In the genomic region with DNA sequence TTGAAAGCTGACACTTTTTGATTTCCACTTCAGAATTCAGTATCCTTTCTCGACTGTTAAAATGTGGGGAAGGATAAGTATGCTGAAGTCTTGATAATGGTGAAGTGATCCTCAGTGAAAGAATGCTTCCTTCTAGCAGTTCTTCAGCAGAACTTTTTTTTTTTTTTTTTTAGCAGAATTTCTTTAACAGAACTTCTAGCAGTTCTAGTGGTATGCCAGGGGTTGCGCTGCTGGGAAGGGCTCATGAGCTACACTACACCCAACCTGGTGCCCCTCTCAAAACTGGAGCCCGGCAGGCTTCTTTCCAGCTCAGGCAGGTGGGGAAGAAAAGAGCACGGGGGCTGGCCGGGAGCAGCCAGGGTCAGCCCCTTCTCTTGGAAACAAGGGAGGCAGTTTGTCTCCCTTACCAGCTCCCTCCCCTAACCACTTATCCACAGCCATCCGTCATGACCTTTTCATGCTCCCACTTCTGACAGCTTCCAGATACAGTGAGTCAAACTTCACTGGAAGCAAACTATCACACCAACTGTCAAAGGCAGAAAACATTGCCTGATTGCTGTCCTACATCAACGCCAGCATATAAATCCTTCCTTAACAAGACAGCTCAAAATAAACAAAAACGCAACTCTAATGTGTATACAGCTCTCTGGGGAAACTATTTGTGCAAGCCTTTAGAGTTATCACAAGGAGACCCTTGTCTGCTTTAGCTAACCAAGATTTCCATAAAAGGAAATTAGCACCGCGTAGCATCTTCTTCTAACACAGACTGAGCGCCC, we compare ENCODE assay signal across 10 cellular contexts.
DNase-seq lines count a peak whose midpoint lies in the region.
"Had no signal": no experiment of that assay in that cellular context is flagged by ENCODE, and none has a peak within 500 bp of the region (broad histone marks: within the 10 kb centered on the region; RNA-seq: fewer than 3 reads in every experiment).

No MANE protein-coding gene starts in this region.

- H4K8ac ChIP-seq in mesenchymal stem cell (ENCODE audit: low read length) = no peak overlapping the region

- peak overlapping the region; percentile 66 for H2BK120ac ChIP-seq in mesenchymal stem cell (ENCODE audit: low read depth, low read length)

- no peak overlapping the region for H2AK5ac ChIP-seq in mesenchymal stem cell (ENCODE audit: low read length, severe bottlenecking)

- peak overlapping the region; percentile 49 for H3K9ac ChIP-seq in mesenchymal stem cell (ENCODE audit: low read length)

- H3K4me1 ChIP-seq in ACC112 (ENCODE audit: control insufficient read depth, insufficient read depth, low read length, unreplicated experiment) (peaks cover 27% of the 10 kb centered on the region), mesenchymal stem cell (ENCODE audit: control insufficient read depth, insufficient read depth, low read depth, low read length) (peaks cover 15% of the 10 kb centered on the region)

- H3K27me3 ChIP-seq in ACC112 (ENCODE audit: insufficient read depth, low read length) (no peaks in the 10 kb centered on the region), mesenchymal stem cell (ENCODE audit: control insufficient read depth in 1 of 2, insufficient read depth in 1 of 2, low read length in 2 of 2) (no peaks in the 10 kb centered on the region)

- H4K91ac ChIP-seq in mesenchymal stem cell (ENCODE audit: low read length) = no peak overlapping the region

- no peak overlapping the region for H3K14ac ChIP-seq in mesenchymal stem cell (ENCODE audit: low read length in 2 of 2)

- no peak overlapping the region for H2BK15ac ChIP-seq in mesenchymal stem cell (ENCODE audit: low read depth, poor library complexity, severe bottlenecking)

- peak overlapping the region; percentile 38 for H3K4me2 ChIP-seq in mesenchymal stem cell (ENCODE audit: low read length, poor library complexity, severe bottlenecking)

- no peak overlapping the region for H3K18ac ChIP-seq in mesenchymal stem cell (ENCODE audit: low read depth in 1 of 2, low read length in 2 of 2)

- no peak overlapping the region for H2BK5ac ChIP-seq in mesenchymal stem cell (ENCODE audit: low read depth, low read length, poor library complexity, severe bottlenecking)

- H2BK12ac ChIP-seq in mesenchymal stem cell (ENCODE audit: low read length in 2 of 2) = no peak overlapping the region

- peak; percentile 45 for DNase-seq in NCI-H1092 treated with DMSO at 0.1 percent for 48 hours (lab: John Stamatoyannopoulos, UW)
- peak; percentile 3 to 56 for DNase-seq in dermis microvascular lymphatic vessel endothelial cell (ENCODE audit: low read depth in 2 of 2)
- peak; percentile 94 for DNase-seq in mesenchymal stem cell
- DNase-seq in ecto neural progenitor cell (ENCODE audit: low spot score) = no peak
- DNase-seq in NCI-H187 (lab: John Stamatoyannopoulos, UW) = no peak
- DNase-seq in RKO (ENCODE audit: low spot score) = no peak
- DNase-seq in ureter (ENCODE audit: low spot score) = no peak
- DNase-seq: CD8-positive, alpha-beta T cell; psoas muscle had no signal

- H3K36me3 ChIP-seq in ACC112 (ENCODE audit: insufficient read depth, low read length) (no peaks in the 10 kb centered on the region; the same call in 1 of the 2 replicates), mesenchymal stem cell (ENCODE audit: control insufficient read depth in 1 of 2, insufficient read depth in 2 of 2, low read depth in 1 of 2, low read length in 2 of 2) (peaks cover 10 to 52% of the 10 kb centered on the region in 2 experiments)

- H2AFZ ChIP-seq in ACC112 (ENCODE audit: low read length, unreplicated experiment) (no peak overlapping the region), mesenchymal stem cell (ENCODE audit: low read depth, low read length) (no peak overlapping the region)

- H3K9me3 ChIP-seq in mesenchymal stem cell (ENCODE audit: control insufficient read depth, low read length) = no peaks in the 10 kb centered on the region
- H3K9me3 ChIP-seq: psoas muscle had no signal

- 0% methylated on average over 10 of the region's 11 CpGs for whole genome bisulfite sequencing in mesenchymal stem cell

- no peak overlapping the region for H3K4me3 ChIP-seq in ACC112 (ENCODE audit: low read depth, low read length)
- H3K4me3 ChIP-seq in mesenchymal stem cell (ENCODE audit: insufficient read depth in 1 of 2, low read depth in 1 of 2, low read length in 2 of 2) = peak overlapping the region in 1 of 2 experiments; percentile 57
- H3K4me3 ChIP-seq: psoas muscle had no signal

- H3K23ac ChIP-seq in mesenchymal stem cell (ENCODE audit: low read length in 2 of 2) = no peak overlapping the region

- H3K4ac ChIP-seq in mesenchymal stem cell (ENCODE audit: low read depth in 1 of 2, low read length in 2 of 2) = no peak overlapping the region

- peaks cover 34% of the 10 kb centered on the region for H3K79me1 ChIP-seq in mesenchymal stem cell (replicated peaks; ENCODE audit: low read length, poor library complexity, severe bottlenecking)

- H3K27ac ChIP-seq in ACC112 (ENCODE audit: low read depth, low read length) (0 out of 2 replicates have a peak overlapping the region, but pooled peaks have one; percentile 9), mesenchymal stem cell (ENCODE audit: low read length, poor library complexity, severe bottlenecking) (no peak overlapping the region)
- H3K27ac ChIP-seq: psoas muscle had no signal

- H3K79me2 ChIP-seq in ACC112 (ENCODE audit: control insufficient read depth, insufficient read depth, low read length, unreplicated experiment) = no peaks in the 10 kb centered on the region

Comparison
In these comparisons a context has a peak if more than half of its experiments do, and no peak if none do; other contexts are left out.
1. DNase-seq: peak in NCI-H1092 treated with DMSO at 0.1 percent for 48 hours (single experiment), dermis microvascular lymphatic vessel endothelial cell (2 of 2) and mesenchymal stem cell (single experiment); none in ecto neural progenitor cell (single experiment), NCI-H187 (0 of 2), RKO (single experiment) and ureter (single experiment).